Comparison of ENCODE assay signal across 8 cellular contexts in the genomic region with DNA sequence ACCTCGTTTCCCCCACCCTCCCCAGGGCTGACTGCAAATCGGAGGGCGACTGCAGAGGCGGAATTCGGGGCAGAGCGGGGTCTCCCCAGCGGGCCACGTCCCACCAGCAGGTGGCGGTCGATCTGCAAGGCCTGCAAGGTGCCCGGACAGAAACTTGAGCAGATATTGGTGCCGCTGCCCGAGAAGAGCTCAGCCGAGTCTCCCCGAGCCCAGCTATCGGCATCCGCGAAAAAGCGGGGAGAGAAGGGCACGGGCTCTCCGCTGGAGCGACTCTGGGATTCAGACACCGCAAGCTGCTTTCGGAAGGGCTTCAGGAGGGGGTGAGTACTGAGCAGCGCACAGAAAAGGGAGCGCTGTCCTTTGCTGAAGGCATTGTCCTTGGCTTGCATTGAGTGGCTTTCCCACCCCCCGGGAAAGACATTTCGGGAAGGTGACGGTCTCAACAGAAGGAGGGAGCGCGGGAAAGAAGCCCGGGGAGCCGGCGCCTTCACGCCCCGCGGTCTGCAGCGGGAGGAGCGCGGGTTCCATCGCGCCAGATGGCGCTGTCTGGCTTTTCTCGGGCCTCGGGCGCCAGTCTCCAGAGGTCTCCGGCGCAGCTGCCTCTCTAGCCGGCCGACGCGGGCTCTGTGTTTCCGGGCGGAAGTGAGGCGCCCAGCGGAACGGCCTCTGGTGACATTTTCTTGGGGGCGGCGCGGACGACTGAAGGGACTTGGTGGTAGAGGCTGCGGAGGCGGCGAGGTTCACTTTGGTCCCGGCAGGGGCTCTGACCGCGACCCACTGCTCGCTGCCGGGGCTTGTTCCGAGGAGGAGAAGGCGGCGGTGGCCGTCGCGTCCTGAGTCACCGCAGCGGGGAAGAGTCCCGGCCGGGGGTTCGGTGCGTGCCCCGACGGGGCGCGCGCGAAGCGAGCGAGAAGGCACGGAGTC.
DNase-seq lines count a peak whose midpoint lies in the region; ATAC-seq, FAIRE-seq and TF ChIP-seq lines count a peak whose summit lies in the region.

No MANE protein-coding gene starts in this region.

- no peaks in the 10 kb centered on the region for H3K27me3 ChIP-seq in GM23338 (ENCODE audit: insufficient read depth)

- peaks cover 21% of the 10 kb centered on the region for H4K20me1 ChIP-seq in GM23338 (replicated peaks; ENCODE audit: insufficient read depth)

- peak overlapping the region; percentile 99 for H3K27ac Mint-ChIP-seq in GM23338
- H3K27ac Mint-ChIP-seq in naive thymus-derived CD8-positive, alpha-beta T cell, result peak overlapping the region; percentile 92 to 99 (median 98)
- peak overlapping the region; percentile 99 for H3K27ac Mint-ChIP-seq in stimulated activated naive B cell treated with anti-CD40 and anti-IgM and Interleukin-4, amounts not matched to agents 10 μg/mL and 1 μg/mL and 100 μg/mL, for 72 hours

- peak; percentile 78 to 96 for TF ChIP-seq CTCF in GM23338 (conservative IDR thresholded peaks at IDR 0.05; ENCODE audit: low read depth in 2 of 2)
- TF ChIP-seq CTCF in fibroblast of mammary gland (conservative IDR thresholded peaks at IDR 0.05; ENCODE audit: control insufficient read depth, insufficient read depth, low read depth, low read length), result peak; percentile 82

- peak; percentile 87 for ATAC-seq in GM23338
- ATAC-seq in naive thymus-derived CD8-positive, alpha-beta T cell, result peak; percentile 89 to 90
- ATAC-seq in stimulated activated naive B cell treated with anti-CD40 and anti-IgM and Interleukin-4, amounts not matched to agents 10 μg/mL and 1 μg/mL and 100 μg/mL, for 72 hours (replicated peaks), result peak; percentile 86 to 90

- H2AFZ ChIP-seq in GM23338, result peak overlapping the region; percentile 99

- H3K79me2 ChIP-seq in GM23338 (replicated peaks; ENCODE audit: insufficient read depth), result peaks cover 37% of the 10 kb centered on the region

- peak overlapping the region; percentile 99 for H3K27ac ChIP-seq in GM23338 (ENCODE audit: low read depth)

- peak overlapping the region; percentile 97 for H3K4me3 Mint-ChIP-seq in GM23338
- H3K4me3 Mint-ChIP-seq in naive thymus-derived CD8-positive, alpha-beta T cell, result peak overlapping the region; percentile 97 to 99 (median 98)
- H3K4me3 Mint-ChIP-seq in stimulated activated naive B cell treated with anti-CD40 and anti-IgM and Interleukin-4, amounts not matched to agents 10 μg/mL and 1 μg/mL and 100 μg/mL, for 72 hours, result peak overlapping the region; percentile 97 to 100

- FAIRE-seq in RCC 7860 (lab: Jason Lieb, UNC), result no peak

- peak overlapping the region; percentile 100 for H3K4me2 ChIP-seq in GM23338

- no peaks in the 10 kb centered on the region for H3K9me2 ChIP-seq in GM23338 (ENCODE audit: insufficient read depth)

- DNase-seq in ELF-1 (ENCODE audit: low read depth, low spot score) (peak; percentile 95), GM23338 (ENCODE audit: low spot score) (peak; percentile 98), Kasumi-1 (lab: John Stamatoyannopoulos, UW) (peak; percentile 92 to 93), RCC 7860 (ENCODE audit: low spot score) (peak; percentile 74), fibroblast of mammary gland (ENCODE audit: low read depth) (peak; percentile 87)
- peak; percentile 88 to 91 for DNase-seq in activated T-helper 1 cell treated with anti-CD3 and anti-CD28 coated beads, Interleukin-2, amount 50 U/mL, for 16 hours (ENCODE audit: low read depth in 1 of 2, low spot score in 1 of 2)
- DNase-seq in naive thymus-derived CD8-positive, alpha-beta T cell, result peak; percentile 87 to 96 (median 92)
- peak; percentile 94 for DNase-seq in stimulated activated naive B cell treated with anti-CD40 and anti-IgM and Interleukin-4, amounts not matched to agents 10 μg/mL and 1 μg/mL and 100 μg/mL, for 72 hours

- peaks cover 20% of the 10 kb centered on the region for H3K4me1 Mint-ChIP-seq in GM23338
- peaks cover 16 to 47% (median 40%) of the 10 kb centered on the region in 4 donors for H3K4me1 Mint-ChIP-seq in naive thymus-derived CD8-positive, alpha-beta T cell
- peaks cover 29 to 70% of the 10 kb centered on the region in 2 donors for H3K4me1 Mint-ChIP-seq in stimulated activated naive B cell treated with anti-CD40 and anti-IgM and Interleukin-4, amounts not matched to agents 10 μg/mL and 1 μg/mL and 100 μg/mL, for 72 hours

- no peaks in the 10 kb centered on the region for H3K9me3 Mint-ChIP-seq in GM23338
- H3K9me3 Mint-ChIP-seq in naive thymus-derived CD8-positive, alpha-beta T cell, result no peaks in the 10 kb centered on the region
- no peaks in the 10 kb centered on the region for H3K9me3 Mint-ChIP-seq in stimulated activated naive B cell treated with anti-CD40 and anti-IgM and Interleukin-4, amounts not matched to agents 10 μg/mL and 1 μg/mL and 100 μg/mL, for 72 hours

- H3K4me3 ChIP-seq in GM23338 (peak overlapping the region; percentile 99), fibroblast of mammary gland (ENCODE audit: control insufficient read depth, low read depth, low read length) (peak overlapping the region; percentile 70)

- H3K4me1 ChIP-seq in GM23338 (ENCODE audit: insufficient read depth), result peaks cover 4% of the 10 kb centered on the region; the same call in 1 of the 2 replicates

- POLR2A ChIA-PET in naive thymus-derived CD8-positive, alpha-beta T cell (lab: Charles Lee), result interaction anchor here (0.6 to 1.9 kb wide), 14 partner anchors 9 to 484 kb away, joined by 3 to 11 read pairs (median 5); a partner anchor contains a TSS

- H3K27me3 Mint-ChIP-seq in GM23338 (ENCODE audit: insufficient read depth, low read depth, poor library complexity), result peaks cover 16% of the 10 kb centered on the region
- no peaks in the 10 kb centered on the region for H3K27me3 Mint-ChIP-seq in naive thymus-derived CD8-positive, alpha-beta T cell
- no peaks in the 10 kb centered on the region for H3K27me3 Mint-ChIP-seq in stimulated activated naive B cell treated with anti-CD40 and anti-IgM and Interleukin-4, amounts not matched to agents 10 μg/mL and 1 μg/mL and 100 μg/mL, for 72 hours

- H3K36me3 Mint-ChIP-seq in GM23338 (ENCODE audit: low read depth), result no peaks in the 10 kb centered on the region
- H3K36me3 Mint-ChIP-seq in naive thymus-derived CD8-positive, alpha-beta T cell, result peaks cover 0 to 11% (median 0%) of the 10 kb centered on the region in 3 donors
- H3K36me3 Mint-ChIP-seq in stimulated activated naive B cell treated with anti-CD40 and anti-IgM and Interleukin-4, amounts not matched to agents 10 μg/mL and 1 μg/mL and 100 μg/mL, for 72 hours, result peaks cover 16 to 17% of the 10 kb centered on the region in 2 donors

- H3K36me3 ChIP-seq in GM23338 (ENCODE audit: insufficient read depth), result no peaks in the 10 kb centered on the region

- 0 out of 2 replicates have a peak, but pooled peaks cover 6% of the 10 kb centered on the region for H3F3A ChIP-seq in GM23338 (replicated peaks; ENCODE audit: low read depth)

TF ChIP-seq in GM23338, 12 proteins besides CTCF, POLR2A, EP300 and RAD21:
- TF ChIP-seq, protein P1, sequence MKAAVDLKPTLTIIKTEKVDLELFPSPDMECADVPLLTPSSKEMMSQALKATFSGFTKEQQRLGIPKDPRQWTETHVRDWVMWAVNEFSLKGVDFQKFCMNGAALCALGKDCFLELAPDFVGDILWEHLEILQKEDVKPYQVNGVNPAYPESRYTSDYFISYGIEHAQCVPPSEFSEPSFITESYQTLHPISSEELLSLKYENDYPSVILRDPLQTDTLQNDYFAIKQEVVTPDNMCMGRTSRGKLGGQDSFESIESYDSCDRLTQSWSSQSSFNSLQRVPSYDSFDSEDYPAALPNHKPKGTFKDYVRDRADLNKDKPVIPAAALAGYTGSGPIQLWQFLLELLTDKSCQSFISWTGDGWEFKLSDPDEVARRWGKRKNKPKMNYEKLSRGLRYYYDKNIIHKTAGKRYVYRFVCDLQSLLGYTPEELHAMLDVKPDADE (IDR thresholded peaks at IDR 0.05), result peak; percentile 82
- TF ChIP-seq POLR2AphosphoS5 (IDR thresholded peaks at IDR 0.05; ENCODE audit: low read depth) (peak; percentile 61), JUNB (IDR thresholded peaks at IDR 0.05; ENCODE audit: unreplicated experiment) (peak; percentile 3), ZNF331 (CRISPR knock-in tag; IDR thresholded peaks at IDR 0.05; ENCODE audit: low read depth) (no peak), CREB1 (CRISPR knock-in tag; IDR thresholded peaks at IDR 0.05; ENCODE audit: low read depth) (peak; percentile 78)

Comparison
In these comparisons a context has a peak if more than half of its experiments do, and no peak if none do; other contexts are left out.
1. Peak in every context shown above with its lines: DNase-seq, ATAC-seq, H3K4me3 ChIP-seq and H3K27ac ChIP-seq.